Comparison of ENCODE assay signal across 13 cellular contexts in genomic region chr6:3867616-3868502, GRCh38. TPM values are rescaled to one million over a fixed set of nuclear protein-coding genes. Genes with fewer than 3 reads are reported as not detected.
DNase-seq lines count a peak whose midpoint lies in the region; ATAC-seq and TF ChIP-seq lines count a peak whose summit lies in the region.
"Had no signal": no experiment of that assay in that cellular context is flagged by ENCODE, and none has a peak within 500 bp of the region (broad histone marks: within the 10 kb centered on the region; RNA-seq: fewer than 3 reads in every experiment).

No MANE protein-coding gene starts in this region.

- no peak overlapping the region for H3K4me2 ChIP-seq in smooth muscle cell

- no peaks in the 10 kb centered on the region for H3K4me1 ChIP-seq in esophagus muscularis mucosa
- no peaks in the 10 kb centered on the region for H3K4me1 ChIP-seq in smooth muscle cell (ENCODE audit: low read depth)

- H3K27me3 ChIP-seq in esophagus muscularis mucosa (peaks cover 0 to 9% (median 0%) of the 10 kb centered on the region in 4 donors), smooth muscle cell (ENCODE audit: low read depth) (no peaks in the 10 kb centered on the region)

- H3K9ac ChIP-seq in smooth muscle cell (ENCODE audit: low read depth), result no peak overlapping the region

- no peaks in the 10 kb centered on the region for H3K36me3 Mint-ChIP-seq in activated naive CD4-positive, alpha-beta T cell treated with anti-CD3 and anti-CD28 coated beads for 36 hours (ENCODE audit: low read depth)
- H3K36me3 Mint-ChIP-seq in stimulated activated naive CD8-positive, alpha-beta T cell treated with anti-CD3 and anti-CD28 coated beads, Interleukin-15, Interleukin-2, amounts not matched to agents 100 ng/mL and 50 ng/mL, for 24 hours (ENCODE audit: low read depth), result no peaks in the 10 kb centered on the region

- intact Hi-C loops in activated naive CD4-positive, alpha-beta T cell treated with anti-CD3 and anti-CD28 coated beads for 36 hours (cut with micrococcal nuclease), result loop anchor here (1.0 to 5.0 kb wide), 2 partner anchors 19 to 49 kb away; partner anchors contain the start of gene FAM50B
- intact Hi-C loops in esophagus muscularis mucosa (cut with DNase I), result no loop called here

- H3K9me3 ChIP-seq in esophagus muscularis mucosa (no peaks in the 10 kb centered on the region), smooth muscle cell (replicated peaks; ENCODE audit: low read depth) (no peaks in the 10 kb centered on the region)

- peak; percentile 27 for DNase-seq in activated naive CD4-positive, alpha-beta T cell treated with anti-CD3 and anti-CD28 coated beads for 36 hours
- no peak for DNase-seq in activated naive CD4-positive, alpha-beta T cell treated with Interleukin-2 at 50 U/mL for 16 hours
- DNase-seq in activated T-cell treated with anti-CD3 and anti-CD28 coated beads, Interleukin-2, amount 50 U/mL, for 48 hours, result peak; percentile 42 to 47
- DNase-seq in fibroblast of mammary gland (ENCODE audit: low read depth), result peak; percentile 87
- DNase-seq in esophagus muscularis mucosa (ENCODE audit: extremely low spot score), result no peak
- DNase-seq in smooth muscle cell (lab: John Stamatoyannopoulos, UW; ENCODE audit: unreplicated experiment), result no peak
- DNase-seq: AML-193, DND-41, NCI-H1417 treated with DMSO at 0.1 percent for 48 hours, NCI-H446 treated with DMSO at 0.1 percent for 48 hours had no signal

- H3K4me1 Mint-ChIP-seq in activated naive CD4-positive, alpha-beta T cell treated with anti-CD3 and anti-CD28 coated beads for 36 hours (ENCODE audit: low read depth), result peaks cover 26% of the 10 kb centered on the region
- peaks cover 18% of the 10 kb centered on the region for H3K4me1 Mint-ChIP-seq in stimulated activated naive CD8-positive, alpha-beta T cell treated with anti-CD3 and anti-CD28 coated beads, Interleukin-15, Interleukin-2, amounts not matched to agents 100 ng/mL and 50 ng/mL, for 24 hours (ENCODE audit: low read depth)

- no peaks in the 10 kb centered on the region for H4K20me1 ChIP-seq in smooth muscle cell (ENCODE audit: low read depth)

- H3K79me2 ChIP-seq in smooth muscle cell (ENCODE audit: low read depth), result no peaks in the 10 kb centered on the region

- H3K4me3 ChIP-seq in fibroblast of mammary gland (ENCODE audit: control insufficient read depth, low read depth, low read length) (no peak overlapping the region), esophagus muscularis mucosa (no peak overlapping the region), smooth muscle cell (no peak overlapping the region)

- H3K36me3 ChIP-seq in esophagus muscularis mucosa (no peaks in the 10 kb centered on the region), smooth muscle cell (ENCODE audit: low read depth) (no peaks in the 10 kb centered on the region)

- peak overlapping the region; percentile 79 for H3K27ac Mint-ChIP-seq in activated naive CD4-positive, alpha-beta T cell treated with anti-CD3 and anti-CD28 coated beads for 36 hours
- H3K27ac Mint-ChIP-seq in stimulated activated naive CD8-positive, alpha-beta T cell treated with anti-CD3 and anti-CD28 coated beads, Interleukin-15, Interleukin-2, amounts not matched to agents 100 ng/mL and 50 ng/mL, for 24 hours, result peak overlapping the region; percentile 46
- H3K27ac Mint-ChIP-seq: progenitor cell of endocrine pancreas had no signal

- TF ChIP-seq CTCF in fibroblast of mammary gland (conservative IDR thresholded peaks at IDR 0.05; ENCODE audit: control insufficient read depth, insufficient read depth, low read depth, low read length) (no peak), esophagus muscularis mucosa (IDR thresholded peaks at IDR 0.05) (no peak), smooth muscle cell (IDR thresholded peaks at IDR 0.05; ENCODE audit: borderline replicate concordance, insufficient read depth, poor library complexity, severe bottlenecking) (no peak)

- H3K27ac ChIP-seq in esophagus muscularis mucosa (replicated peaks in 1 of 4) (no peak overlapping the region), smooth muscle cell (ENCODE audit: low read depth) (no peak overlapping the region)

- no peak for TF ChIP-seq POLR2A in esophagus muscularis mucosa (IDR thresholded peaks at IDR 0.05; ENCODE audit: low read depth)

- WGBS in esophagus muscularis mucosa, result 85% methylated on average over 10 of the region's 10 CpGs
- 87% methylated on average over 10 of the region's 10 CpGs for WGBS in smooth muscle cell (ENCODE audit: low lambda C conversion rate)

- H3F3A ChIP-seq in smooth muscle cell (ENCODE audit: low read depth), result no peaks in the 10 kb centered on the region

- H2AFZ ChIP-seq in smooth muscle cell (ENCODE audit: low read depth), result no peak overlapping the region

- ATAC-seq in HG03196 (IDR thresholded peaks at IDR 0.05; ENCODE audit: unreplicated experiment), result no peak

- peaks cover 2% of the 10 kb centered on the region for H3K27me3 Mint-ChIP-seq in activated naive CD4-positive, alpha-beta T cell treated with anti-CD3 and anti-CD28 coated beads for 36 hours (ENCODE audit: low read depth)
- H3K27me3 Mint-ChIP-seq in stimulated activated naive CD8-positive, alpha-beta T cell treated with anti-CD3 and anti-CD28 coated beads, Interleukin-15, Interleukin-2, amounts not matched to agents 100 ng/mL and 50 ng/mL, for 24 hours, result peaks cover 18% of the 10 kb centered on the region
- H3K27me3 Mint-ChIP-seq: progenitor cell of endocrine pancreas had no signal

- CTCF ChIA-PET in activated naive CD4-positive, alpha-beta T cell treated with anti-CD3 and anti-CD28 coated beads for 36 hours (lab: Charles Lee), result interaction anchor here (0.5 to 2.7 kb wide), 4 partner anchors 19 to 1899 kb away, joined by 3 to 24 read pairs (median 3); partner anchors contain the start of gene FAM50B

- peak overlapping the region; percentile 6 for H3K4me3 Mint-ChIP-seq in activated naive CD4-positive, alpha-beta T cell treated with anti-CD3 and anti-CD28 coated beads for 36 hours
- no peak overlapping the region for H3K4me3 Mint-ChIP-seq in stimulated activated naive CD8-positive, alpha-beta T cell treated with anti-CD3 and anti-CD28 coated beads, Interleukin-15, Interleukin-2, amounts not matched to agents 100 ng/mL and 50 ng/mL, for 24 hours

- no peak for TF ChIP-seq EP300 in esophagus muscularis mucosa (IDR thresholded peaks at IDR 0.05)

- H3K9me3 Mint-ChIP-seq in activated naive CD4-positive, alpha-beta T cell treated with anti-CD3 and anti-CD28 coated beads for 36 hours, result no peaks in the 10 kb centered on the region
- no peaks in the 10 kb centered on the region for H3K9me3 Mint-ChIP-seq in stimulated activated naive CD8-positive, alpha-beta T cell treated with anti-CD3 and anti-CD28 coated beads, Interleukin-15, Interleukin-2, amounts not matched to agents 100 ng/mL and 50 ng/mL, for 24 hours

RNA-seq across cellular contexts. Expression of gene FAM50B, which starts 18.7 kb away (rescaled TPM):
- 1 to 10 TPM; 4.4 to 5.1 TPM for total RNA-seq in activated naive CD4-positive, alpha-beta T cell treated with anti-CD3 and anti-CD28 coated beads for 36 hours
- total RNA-seq in esophagus muscularis mucosa (10 to 100 TPM; 12.5 to 26.6 (median 17.6) TPM), smooth muscle cell (2.2 and 6.3 TPM in 2 replicates)
- 3.1 and 4.3 TPM in 2 replicates for polyA plus RNA-seq in smooth muscle cell

Comparison
In these comparisons a context has a peak if more than half of its experiments do, and no peak if none do; other contexts are left out.
1. DNase-seq: peak in activated naive CD4-positive, alpha-beta T cell treated with anti-CD3 and anti-CD28 coated beads for 36 hours (single experiment), activated T-cell treated with anti-CD3 and anti-CD28 coated beads, Interleukin-2, amount 50 U/mL, for 48 hours (2 of 2) and fibroblast of mammary gland (single experiment); none in activated naive CD4-positive, alpha-beta T cell treated with Interleukin-2 at 50 U/mL for 16 hours (single experiment), esophagus muscularis mucosa (single experiment) and smooth muscle cell (single experiment).